Comparison of ENCODE assay signal across 8 cellular contexts in genomic region chr1:38029725-38030511, GRCh38. TPM values are rescaled to one million over a fixed set of nuclear protein-coding genes. Genes with fewer than 3 reads are reported as not detected.
DNase-seq lines count a peak whose midpoint lies in the region; ATAC-seq and TF ChIP-seq lines count a peak whose summit lies in the region.

No MANE protein-coding gene starts in this region.

- peak; percentile 35 for ATAC-seq in GM21576 (IDR thresholded peaks at IDR 0.05; ENCODE audit: unreplicated experiment)

- DNase-seq in COLO829 (ENCODE audit: low spot score): peak; percentile 82
- DNase-seq in NCI-H226: peak; percentile 67
- peak; percentile 45 for DNase-seq in activated T-cell treated with anti-CD3 and anti-CD28 coated beads, Interleukin-2, amount 50 U/mL, for 1 hour
- DNase-seq in left ventricle myocardium inferior: peak; percentile 51
- peak in 3 of 4 experiments; percentile 63 to 74 (median 68) for DNase-seq in stimulated activated CD4-positive, alpha-beta T cell treated with anti-CD3 and anti-CD28 coated beads, Interleukin-1b, Interleukin-23, amount 100 ng/mL, for 24 hours (ENCODE audit: low read depth in 4 of 4, low spot score in 1 of 4)
- DNase-seq in HuH-7.5 (ENCODE audit: low spot score): no peak
- DNase-seq in occipital lobe (lab: John Stamatoyannopoulos, UW): no peak

- peaks cover 15% of the 10 kb centered on the region for H3K36me3 ChIP-seq in left ventricle myocardium inferior

- intact Hi-C loops in left ventricle myocardium inferior (cut with micrococcal nuclease): no loop called here

- peak overlapping the region; percentile 29 for H3K4me3 ChIP-seq in left ventricle myocardium inferior

- peak overlapping the region; percentile 79 for H3K27ac ChIP-seq in left ventricle myocardium inferior (replicated peaks)

- peaks cover 34% of the 10 kb centered on the region for H3K4me1 ChIP-seq in left ventricle myocardium inferior

- H3K27me3 ChIP-seq in left ventricle myocardium inferior (ENCODE audit: low read depth): no peaks in the 10 kb centered on the region

- TF ChIP-seq CTCF in left ventricle myocardium inferior (IDR thresholded peaks at IDR 0.05; ENCODE audit: borderline replicate concordance): no peak

- H3K9me3 ChIP-seq in left ventricle myocardium inferior (replicated peaks): no peaks in the 10 kb centered on the region

RNA-seq across cellular contexts. Expression of gene POU3F1, which starts 16.7 kb away (rescaled TPM):
- total RNA-seq in left ventricle myocardium inferior (0.11 TPM), occipital lobe (9.4 TPM)

RNA-seq across cellular contexts. Expression of gene UTP11, which starts 17.4 kb away (rescaled TPM):
- total RNA-seq in left ventricle myocardium inferior: 39.6 TPM
- 52.9 TPM for total RNA-seq in occipital lobe

RNA-seq across cellular contexts. Expression of gene FHL3, which starts 24.6 kb away (rescaled TPM):
- 15.8 TPM for total RNA-seq in left ventricle myocardium inferior
- 4.1 TPM for total RNA-seq in occipital lobe

RNA-seq across cellular contexts. Expression of gene SF3A3, which starts 40.1 kb away (rescaled TPM):
- total RNA-seq in left ventricle myocardium inferior (29.5 TPM), occipital lobe (53.5 TPM)

Comparison
In these comparisons a context has a peak if more than half of its experiments do, and no peak if none do; other contexts are left out.
1. DNase-seq: peak in COLO829 (single experiment), NCI-H226 (single experiment), activated T-cell treated with anti-CD3 and anti-CD28 coated beads, Interleukin-2, amount 50 U/mL, for 1 hour (single experiment), left ventricle myocardium inferior (single experiment) and stimulated activated CD4-positive, alpha-beta T cell treated with anti-CD3 and anti-CD28 coated beads, Interleukin-1b, Interleukin-23, amount 100 ng/mL, for 24 hours (3 of 4); none in HuH-7.5 (single experiment) and occipital lobe (single experiment).